Comparison of ENCODE assay signal across 1 cellular context in genomic region chr19:47144630-47145029, GRCh38.
TF ChIP-seq lines count a peak whose summit lies in the region.

No MANE protein-coding gene starts in this region.

TF ChIP-seq in GM23338, 12 proteins besides CTCF, POLR2A, EP300 and RAD21:
- TF ChIP-seq ZNF462 (CRISPR knock-in tag; IDR thresholded peaks at IDR 0.05) (no peak), CREB1 (CRISPR knock-in tag; IDR thresholded peaks at IDR 0.05; ENCODE audit: low read depth) (no peak), EZH2phosphoT487 (IDR thresholded peaks at IDR 0.05; ENCODE audit: unreplicated experiment) (no peak), ZNF114 (CRISPR knock-in tag; IDR thresholded peaks at IDR 0.05) (no peak), STAT1 (IDR thresholded peaks at IDR 0.05; ENCODE audit: unreplicated experiment) (no peak), ZNF331 (CRISPR knock-in tag; IDR thresholded peaks at IDR 0.05; ENCODE audit: low read depth) (no peak), ETS1 (IDR thresholded peaks at IDR 0.05) (no peak), NANOG (IDR thresholded peaks at IDR 0.05; ENCODE audit: borderline replicate concordance) (no peak), JUNB (IDR thresholded peaks at IDR 0.05; ENCODE audit: unreplicated experiment) (no peak), REST (IDR thresholded peaks at IDR 0.05; ENCODE audit: unreplicated experiment) (no peak), EZH2 (IDR thresholded peaks at IDR 0.05; ENCODE audit: low read depth, unreplicated experiment) (no peak), POLR2AphosphoS5 (IDR thresholded peaks at IDR 0.05; ENCODE audit: low read depth) (no peak)
